Comparison of ENCODE assay signal across 8 cellular contexts in the genomic region with DNA sequence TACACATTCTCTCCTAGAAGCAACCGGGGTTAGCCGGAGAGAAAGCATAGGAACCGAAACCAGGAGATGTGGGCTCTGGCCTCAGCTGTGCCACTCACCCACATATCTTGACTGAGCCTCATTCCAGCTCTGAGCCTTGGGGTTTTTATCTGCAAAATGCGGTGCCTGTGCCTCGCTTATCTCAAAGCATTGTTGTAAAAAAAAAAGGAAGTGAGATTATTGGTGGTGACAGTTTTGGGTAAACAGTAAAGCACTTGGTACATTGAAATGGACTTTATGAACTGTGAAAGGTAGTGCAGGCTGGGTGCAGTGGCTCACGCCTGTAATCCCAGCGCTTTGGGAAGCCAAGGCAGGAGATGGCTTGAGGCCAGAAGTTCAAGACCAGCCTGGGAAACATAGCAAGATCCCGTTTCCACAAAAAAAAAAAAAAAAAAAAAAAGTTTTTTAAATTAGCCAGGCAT. TPM values are rescaled to one million over a fixed set of nuclear protein-coding genes. Genes with fewer than 3 reads are reported as not detected.
A peak's percentile ranks its signal among the peaks of the same experiment; 100 is the strongest.
DNase-seq lines count a peak whose midpoint lies in the region; ATAC-seq, FAIRE-seq and TF ChIP-seq lines count a peak whose summit lies in the region.

No MANE protein-coding gene starts in this region.

- H3K9me3 Mint-ChIP-seq in HFFc6, result no peaks in the 10 kb centered on the region

- H3K4me1 Mint-ChIP-seq in HFFc6 (ENCODE audit: low read depth), result peaks cover 13% of the 10 kb centered on the region; the same call in 1 of the 2 replicates

- no peaks in the 10 kb centered on the region for H3K36me3 Mint-ChIP-seq in HFFc6 (ENCODE audit: low read depth)

- BruUV-seq in GM12878 (replicated peaks; lab: Mats Ljungman, UMichigan), result TSS peak; percentile 29

- intact Hi-C loops in GM12878 (cut with micrococcal nuclease; ENCODE audit: unreplicated experiment), result loop anchor here (1.0 to 10.0 kb wide), 6 partner anchors 27 to 308 kb away; no protein-coding TSS in a partner anchor

- in situ Hi-C loops in GM12878 (cut with MboI), result no loop called here

- no peak overlapping the region for H2AFZ ChIP-seq in GM12878 (ENCODE audit: control insufficient read depth, low read depth, low read length)
- H2AFZ ChIP-seq in osteoblast (ENCODE audit: low read length), result no peak overlapping the region

- 0% methylated on average over 7 of the region's 8 CpGs for WGBS in GM12878 (ENCODE audit: insufficient coverage, insufficient replicate concordance, low lambda C conversion rate, missing lambda C conversion rate)

- TF ChIP-seq CTCF in HFFc6 (IDR thresholded peaks at IDR 0.05), result no peak
- TF ChIP-seq CTCF in GM12878 (IDR thresholded peaks at IDR 0.05 in 2 of 3, conservative IDR thresholded peaks at IDR 0.05 in 1 of 3; ENCODE audit: control insufficient read depth in 2 of 3, extremely low read depth in 1 of 3, insufficient read depth in 1 of 3, low read depth in 3 of 3, low read length in 3 of 3), result no peak
- TF ChIP-seq CTCF in osteoblast (IDR thresholded peaks at IDR 0.05; ENCODE audit: extremely low read depth, low read depth, low read length), result no peak
- no peak for TF ChIP-seq CTCF in omental fat pad (IDR thresholded peaks at IDR 0.05)

- H3K9ac ChIP-seq in GM12878 (ENCODE audit: control insufficient read depth, insufficient read depth, low read length), result peak overlapping the region; percentile 3; the same call in 1 of the 2 replicates

- H3K36me3 ChIP-seq in GM12878 (ENCODE audit: control insufficient read depth in 2 of 2, insufficient read depth in 2 of 2, low read length in 1 of 2) (peaks cover 0 to 3% of the 10 kb centered on the region in 2 experiments; a peak in 1 of 4 replicates), osteoblast (ENCODE audit: insufficient read depth, low read length) (no peaks in the 10 kb centered on the region)

- H3K9me3 ChIP-seq in GM12878 (replicated peaks; ENCODE audit: control insufficient read depth, insufficient read depth, low read length) (no peaks in the 10 kb centered on the region), osteoblast (ENCODE audit: low read depth, low read length) (no peaks in the 10 kb centered on the region)

- TF ChIP-seq RAD21 in GM12878 (IDR thresholded peaks at IDR 0.05; ENCODE audit: insufficient read depth, low read depth, low read length), result 0 out of 2 replicates have a peak, but pooled peaks have one; percentile 3

- H3K4me1 ChIP-seq in GM12878 (ENCODE audit: control insufficient read depth, insufficient read depth, low read length), result peaks cover 82% of the 10 kb centered on the region
- no peaks in the 10 kb centered on the region for H3K4me1 ChIP-seq in osteoblast (ENCODE audit: insufficient read depth, low read length)

- TF ChIP-seq EP300 in GM12878 (IDR thresholded peaks at IDR 0.05; ENCODE audit: borderline replicate concordance in 1 of 2, control insufficient read depth in 1 of 2, low read depth in 2 of 2, low read length in 2 of 2), result peak; percentile 92 to 98

- no peak for DNase-seq in HFFc6
- peak; percentile 100 for DNase-seq in MV-4-11 (lab: John Stamatoyannopoulos, UW)
- peak; percentile 98 for DNase-seq in GM12878 (ENCODE audit: low read depth, low spot score)
- peak; percentile 43 for DNase-seq in osteoblast (ENCODE audit: insufficient read length, low spot score, missing footprints)
- DNase-seq in omental fat pad (ENCODE audit: low spot score), result no peak
- DNase-seq in NCI-H748 treated with DMSO at 0.1 percent for 48 hours (lab: John Stamatoyannopoulos, UW), result no peak
- no peak for DNase-seq in DMS53 (lab: John Stamatoyannopoulos, UW)

- H3K27ac ChIP-seq in GM12878 (ENCODE audit: control insufficient read depth, insufficient read depth) (peak overlapping the region; percentile 69), osteoblast (ENCODE audit: low read depth, low read length) (no peak overlapping the region)

- 0 out of 2 replicates have a peak, but pooled peaks have one; percentile 21 for TF ChIP-seq POLR2A in GM12878 (IDR thresholded peaks at IDR 0.05; ENCODE audit: low read depth, low read length)

- H3K27me3 ChIP-seq in GM12878 (replicated peaks in 1 of 2; ENCODE audit: control insufficient read depth in 2 of 2, insufficient read depth in 2 of 2, low read length in 1 of 2) (no peaks in the 10 kb centered on the region), osteoblast (ENCODE audit: insufficient read depth, low read length) (no peaks in the 10 kb centered on the region)

- FAIRE-seq in GM12878 (lab: Jason Lieb, UNC), result peak; percentile 81

- no peak overlapping the region for H3K4me3 Mint-ChIP-seq in HFFc6

- H3K27me3 Mint-ChIP-seq in HFFc6 (ENCODE audit: insufficient read depth), result peaks cover 3% of the 10 kb centered on the region

- H4K20me1 ChIP-seq in GM12878 (ENCODE audit: control insufficient read depth, insufficient read depth) (no peaks in the 10 kb centered on the region), osteoblast (ENCODE audit: insufficient read depth, low read length) (no peaks in the 10 kb centered on the region)

- SMC1A ChIA-PET in GM12878 (lab: Charles Lee; ENCODE audit: uncharacterized antibody, unreplicated experiment), result interaction anchor here (0.7 to 7.6 kb wide), 14 partner anchors 12 to 89 kb away, joined by 3 to 101 read pairs (median 6); a partner anchor contains a TSS

- POLR2A ChIA-PET in GM12878 (lab: Charles Lee), result interaction anchor here (0.7 to 7.3 kb wide), 14 partner anchors 10 to 545 kb away, joined by 3 to 64 read pairs (median 6); no protein-coding TSS in a partner anchor

- H3K79me2 ChIP-seq in GM12878 (ENCODE audit: control insufficient read depth, insufficient read depth, low read length) (peaks cover 11% of the 10 kb centered on the region), osteoblast (ENCODE audit: insufficient read depth, low read length) (no peaks in the 10 kb centered on the region)

- ATAC-seq in GM18867 (IDR thresholded peaks at IDR 0.05; ENCODE audit: unreplicated experiment), result peak; percentile 57
- peak; percentile 59 for ATAC-seq in GM12878
- ATAC-seq in omental fat pad (ENCODE audit: low FRiP score), result no peak

- H3K4me3 ChIP-seq in GM12878, result 0 out of 2 replicates have a peak overlapping the region, but pooled peaks have one; percentile 30
- no peak overlapping the region for H3K4me3 ChIP-seq in osteoblast (ENCODE audit: insufficient read depth, low read length)

- H3K4me2 ChIP-seq in GM12878 (ENCODE audit: control insufficient read depth, insufficient read depth), result peak overlapping the region; percentile 53
- peak overlapping the region; percentile 34 for H3K4me2 ChIP-seq in osteoblast (ENCODE audit: insufficient read depth, low read length)

- peak overlapping the region; percentile 3; the same call in 1 of the 2 replicates for H3K27ac Mint-ChIP-seq in HFFc6

- CTCF ChIA-PET in GM12878 (lab: Yijun Ruan, JAX), result interaction anchor here (0.8 to 4.4 kb wide), 9 partner anchors 11 to 82 kb away, joined by 3 to 57 read pairs (median 8); no protein-coding TSS in a partner anchor

- RAD21 ChIA-PET in GM12878 (lab: Charles Lee; ENCODE audit: unreplicated experiment), result interaction anchor here (0.9 to 9.6 kb wide), 14 partner anchors 9 to 116 kb away, joined by 3 to 139 read pairs (median 5); a partner anchor contains a TSS

TF ChIP-seq in GM12878, 131 proteins besides CTCF, POLR2A, EP300 and RAD21 (continues in another document):
- TF ChIP-seq YY1 (IDR thresholded peaks at IDR 0.05; ENCODE audit: low read depth, low read length) (0 out of 2 replicates have a peak, but pooled peaks have one; percentile 8), BACH1 (IDR thresholded peaks at IDR 0.05; ENCODE audit: borderline replicate concordance) (peak; percentile 85; the same call in 1 of the 2 replicates), ZNF207 (IDR thresholded peaks at IDR 0.05; ENCODE audit: borderline replicate concordance) (no peak)

RNA-seq across cellular contexts. Expression of a gene that starts 3.8 kb away (rescaled TPM):
- total RNA-seq in HFFc6 (2021; fragmentation: NEBNext Ultra II Directional; extraction: Animal tissue kit (Norgen Biotek cat#: 25700)), result under 1 TPM; 0.26 to 0.57 (median 0.43) TPM
- total RNA-seq in GM12878 (2013; cell fraction: nucleolus; rRNA removed), result 63.0 and 72.4 TPM in 2 replicates
- total RNA-seq in GM12878 (2014; rRNA removed) (18.1 and 23.9 TPM in 2 replicates), GM12878 (2014; rRNA removed; fragmentation: Illumina TruSeq; extraction: Trizol) (20.1 and 20.2 TPM in 2 replicates), GM12878 (2021) (25.5 and 28.4 TPM in 2 replicates), osteoblast (under 0.01 TPM in 2 replicates), omental fat pad (10 to 100 TPM in 3 of 4 donors, 1 to 10 TPM in 1; 8.2 to 28.3 (median 19.0) TPM)
- polyA plus RNA-seq in GM12878 (2011; ENCODE audit: low read depth), result 5.8 TPM
- polyA plus RNA-seq in GM12878 (2011; rRNA removed) (167 and 251 TPM in 2 replicates), GM12878 (2014; fragmentation: Illumina TruSeq; extraction: Trizol) (30.6 and 31.1 TPM in 2 replicates), GM12878 (2014; fragmentation: Nextera tagmentation; extraction: Ambion mirVana) (10 to 100 TPM; 29.8 to 57.7 TPM), GM12878 (2014; rRNA removed) (25.5 and 31.3 TPM in 2 replicates), GM12878 (2016; fragmentation: Nextera tagmentation; extraction: Ambion mirVana) (10 to 100 TPM; 17.5 to 18.2 TPM)
- 376 and 431 TPM in 2 replicates for polyA plus RNA-seq in GM12878 (2011; cell fraction: cytosol; rRNA removed)
- 49.8 and 57.4 TPM in 2 replicates for polyA plus RNA-seq in GM12878 (2011; cell fraction: nucleus; rRNA removed)
- 7.3 and 10.0 TPM in 2 replicates for polyA plus RNA-seq in GM12878 (2012)
- 334 and 394 TPM in 2 replicates for polyA minus RNA-seq in GM12878 (2011; rRNA and poly(A)+ RNA removed)
- polyA minus RNA-seq in GM12878 (2011; cell fraction: cytosol; rRNA and poly(A)+ RNA removed), result 67.7 and 82.6 TPM in 2 replicates
- 16.6 and 29.9 TPM in 2 replicates for polyA minus RNA-seq in GM12878 (2011; cell fraction: nucleus; rRNA and poly(A)+ RNA removed)

Comparison
In these comparisons a context has a peak if more than half of its experiments do, and no peak if none do; other contexts are left out.
1. DNase-seq: peak in MV-4-11 (single experiment), GM12878 (single experiment) and osteoblast (single experiment); none in HFFc6 (single experiment), omental fat pad (single experiment), NCI-H748 treated with DMSO at 0.1 percent for 48 hours (single experiment) and DMS53 (single experiment).